In genomic region chr9:136882109-136882946, GRCh38 we compare ENCODE assay signal across 1 cellular context.
TF ChIP-seq lines count a peak whose summit lies in the region.

No MANE protein-coding gene starts in this region.

TF ChIP-seq in HepG2, 621 proteins besides CTCF, POLR2A, EP300 and RAD21 (continued from another document and continues in another):
- TF ChIP-seq TRIM22 (IDR thresholded peaks at IDR 0.05), result no peak
- no peak for TF ChIP-seq BATF2 (CRISPR knock-in tag; IDR thresholded peaks at IDR 0.05)
- peak; percentile 94 for TF ChIP-seq DZIP1 (CRISPR knock-in tag; IDR thresholded peaks at IDR 0.05)
- TF ChIP-seq ZMYM4 (CRISPR knock-in tag; IDR thresholded peaks at IDR 0.05), result no peak
- no peak for TF ChIP-seq HDAC6 (IDR thresholded peaks at IDR 0.05; ENCODE audit: low read depth, low read length)
- TF ChIP-seq NFKBIZ (CRISPR knock-in tag; IDR thresholded peaks at IDR 0.05), result peak; percentile 79; the same call in 1 of the 2 replicates
- TF ChIP-seq, protein P1, sequence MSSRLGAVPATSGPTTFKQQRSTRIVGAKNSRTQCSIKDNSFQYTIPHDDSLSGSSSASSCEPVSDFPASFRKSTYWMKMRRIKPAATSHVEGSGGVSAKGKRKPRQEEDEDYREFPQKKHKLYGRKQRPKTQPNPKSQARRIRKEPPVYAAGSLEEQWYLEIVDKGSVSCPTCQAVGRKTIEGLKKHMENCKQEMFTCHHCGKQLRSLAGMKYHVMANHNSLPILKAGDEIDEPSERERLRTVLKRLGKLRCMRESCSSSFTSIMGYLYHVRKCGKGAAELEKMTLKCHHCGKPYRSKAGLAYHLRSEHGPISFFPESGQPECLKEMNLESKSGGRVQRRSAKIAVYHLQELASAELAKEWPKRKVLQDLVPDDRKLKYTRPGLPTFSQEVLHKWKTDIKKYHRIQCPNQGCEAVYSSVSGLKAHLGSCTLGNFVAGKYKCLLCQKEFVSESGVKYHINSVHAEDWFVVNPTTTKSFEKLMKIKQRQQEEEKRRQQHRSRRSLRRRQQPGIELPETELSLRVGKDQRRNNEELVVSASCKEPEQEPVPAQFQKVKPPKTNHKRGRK (CRISPR knock-in tag; IDR thresholded peaks at IDR 0.05), result no peak
- TF ChIP-seq NRL (CRISPR knock-in tag; IDR thresholded peaks at IDR 0.05; ENCODE audit: borderline replicate concordance), result peak; percentile 27; the same call in 1 of the 2 replicates
- no peak; the same call in 1 of the 2 replicates for TF ChIP-seq ZNF414 (CRISPR knock-in tag; IDR thresholded peaks at IDR 0.05)
- peak; percentile 81 for TF ChIP-seq MEIS2 (CRISPR knock-in tag; IDR thresholded peaks at IDR 0.05)
- peak; percentile 52; the same call in 1 of the 2 replicates for TF ChIP-seq ZKSCAN8 (CRISPR knock-in tag; IDR thresholded peaks at IDR 0.05; ENCODE audit: borderline replicate concordance)
- TF ChIP-seq, protein P2, sequence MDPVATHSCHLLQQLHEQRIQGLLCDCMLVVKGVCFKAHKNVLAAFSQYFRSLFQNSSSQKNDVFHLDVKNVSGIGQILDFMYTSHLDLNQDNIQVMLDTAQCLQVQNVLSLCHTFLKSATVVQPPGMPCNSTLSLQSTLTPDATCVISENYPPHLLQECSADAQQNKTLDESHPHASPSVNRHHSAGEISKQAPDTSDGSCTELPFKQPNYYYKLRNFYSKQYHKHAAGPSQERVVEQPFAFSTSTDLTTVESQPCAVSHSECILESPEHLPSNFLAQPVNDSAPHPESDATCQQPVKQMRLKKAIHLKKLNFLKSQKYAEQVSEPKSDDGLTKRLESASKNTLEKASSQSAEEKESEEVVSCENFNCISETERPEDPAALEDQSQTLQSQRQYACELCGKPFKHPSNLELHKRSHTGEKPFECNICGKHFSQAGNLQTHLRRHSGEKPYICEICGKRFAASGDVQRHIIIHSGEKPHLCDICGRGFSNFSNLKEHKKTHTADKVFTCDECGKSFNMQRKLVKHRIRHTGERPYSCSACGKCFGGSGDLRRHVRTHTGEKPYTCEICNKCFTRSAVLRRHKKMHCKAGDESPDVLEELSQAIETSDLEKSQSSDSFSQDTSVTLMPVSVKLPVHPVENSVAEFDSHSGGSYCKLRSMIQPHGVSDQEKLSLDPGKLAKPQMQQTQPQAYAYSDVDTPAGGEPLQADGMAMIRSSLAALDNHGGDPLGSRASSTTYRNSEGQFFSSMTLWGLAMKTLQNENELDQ (CRISPR knock-in tag; IDR thresholded peaks at IDR 0.05; ENCODE audit: borderline replicate concordance), result no peak
- 0 out of 2 replicates have a peak, but pooled peaks have one; percentile 48 for TF ChIP-seq TOPORS (CRISPR knock-in tag; IDR thresholded peaks at IDR 0.05)
- peak; percentile 93 for TF ChIP-seq SIN3A (IDR thresholded peaks at IDR 0.05; ENCODE audit: borderline replicate concordance, low read depth, low read length)
- no peak for TF ChIP-seq SETDB1 (CRISPR knock-in tag; IDR thresholded peaks at IDR 0.05; ENCODE audit: borderline replicate concordance)
- peak; percentile 90 for TF ChIP-seq MIXL1 (CRISPR knock-in tag; IDR thresholded peaks at IDR 0.05)
- no peak for TF ChIP-seq ZXDC (CRISPR knock-in tag; IDR thresholded peaks at IDR 0.05)
- TF ChIP-seq ATF5 (CRISPR knock-in tag; IDR thresholded peaks at IDR 0.05; ENCODE audit: low read depth), result peak; percentile 45; the same call in 1 of the 2 replicates
- TF ChIP-seq ZNF605 (CRISPR knock-in tag; IDR thresholded peaks at IDR 0.05), result no peak; the same call in none of the 2 replicates
- peak; percentile 84 for TF ChIP-seq RXRB (CRISPR knock-in tag; IDR thresholded peaks at IDR 0.05; ENCODE audit: borderline replicate concordance)
- TF ChIP-seq REL (CRISPR knock-in tag; conservative IDR thresholded peaks at IDR 0.05), result no peak
- TF ChIP-seq NFAT5 (CRISPR knock-in tag; IDR thresholded peaks at IDR 0.05), result no peak
- TF ChIP-seq U2AF1 (optimal IDR thresholded peaks at IDR 0.05; ENCODE audit: low read depth, low read length), result no peak
- no peak for TF ChIP-seq ZNF180 (CRISPR knock-in tag; IDR thresholded peaks at IDR 0.05; ENCODE audit: borderline replicate concordance, low read depth)
- TF ChIP-seq, protein P3, sequence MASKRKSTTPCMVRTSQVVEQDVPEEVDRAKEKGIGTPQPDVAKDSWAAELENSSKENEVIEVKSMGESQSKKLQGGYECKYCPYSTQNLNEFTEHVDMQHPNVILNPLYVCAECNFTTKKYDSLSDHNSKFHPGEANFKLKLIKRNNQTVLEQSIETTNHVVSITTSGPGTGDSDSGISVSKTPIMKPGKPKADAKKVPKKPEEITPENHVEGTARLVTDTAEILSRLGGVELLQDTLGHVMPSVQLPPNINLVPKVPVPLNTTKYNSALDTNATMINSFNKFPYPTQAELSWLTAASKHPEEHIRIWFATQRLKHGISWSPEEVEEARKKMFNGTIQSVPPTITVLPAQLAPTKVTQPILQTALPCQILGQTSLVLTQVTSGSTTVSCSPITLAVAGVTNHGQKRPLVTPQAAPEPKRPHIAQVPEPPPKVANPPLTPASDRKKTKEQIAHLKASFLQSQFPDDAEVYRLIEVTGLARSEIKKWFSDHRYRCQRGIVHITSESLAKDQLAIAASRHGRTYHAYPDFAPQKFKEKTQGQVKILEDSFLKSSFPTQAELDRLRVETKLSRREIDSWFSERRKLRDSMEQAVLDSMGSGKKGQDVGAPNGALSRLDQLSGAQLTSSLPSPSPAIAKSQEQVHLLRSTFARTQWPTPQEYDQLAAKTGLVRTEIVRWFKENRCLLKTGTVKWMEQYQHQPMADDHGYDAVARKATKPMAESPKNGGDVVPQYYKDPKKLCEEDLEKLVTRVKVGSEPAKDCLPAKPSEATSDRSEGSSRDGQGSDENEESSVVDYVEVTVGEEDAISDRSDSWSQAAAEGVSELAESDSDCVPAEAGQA (IDR thresholded peaks at IDR 0.05; ENCODE audit: low read depth), result peak; percentile 74; the same call in 1 of the 2 replicates
- TF ChIP-seq, protein P3 (CRISPR knock-in tag; IDR thresholded peaks at IDR 0.05; ENCODE audit: borderline replicate concordance), result no peak
